Comparison of ENCODE assay signal across 13 cellular contexts in the genomic region with DNA sequence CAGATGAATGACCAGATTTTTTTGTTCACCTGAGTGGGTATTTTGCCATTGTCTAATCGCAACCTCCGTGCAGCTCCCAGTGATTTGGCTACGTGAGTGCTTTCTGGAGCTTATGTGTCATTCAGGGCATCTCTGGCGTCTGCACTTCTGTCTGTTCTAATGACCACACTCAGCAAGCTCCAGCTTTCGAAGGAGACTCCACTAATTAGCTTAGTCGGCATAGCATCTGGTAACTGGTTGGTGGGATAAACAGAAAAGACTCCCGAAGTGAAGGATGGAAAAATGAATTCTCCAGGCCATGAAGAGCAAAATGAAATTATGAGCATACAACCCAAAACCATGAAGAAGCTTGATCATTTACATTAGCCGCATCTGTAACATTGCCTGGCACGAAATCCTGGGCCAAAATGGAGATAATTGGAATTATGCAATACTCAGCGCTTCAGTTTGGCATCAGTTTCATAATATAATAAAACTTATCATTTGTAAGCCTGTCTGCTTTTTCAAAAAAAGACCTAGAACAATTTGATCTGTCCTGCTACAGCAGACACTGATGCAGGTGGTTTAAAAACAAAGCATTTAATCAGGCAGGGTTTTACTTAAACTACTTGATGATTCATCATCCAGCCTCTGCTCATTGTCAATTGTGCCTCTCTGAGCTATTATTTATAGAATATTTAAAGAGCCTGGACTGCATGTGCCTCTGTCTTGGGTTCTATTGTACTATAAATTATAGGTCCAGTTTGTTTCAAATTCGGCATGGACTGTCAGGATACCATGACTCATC.
A peak's percentile ranks its signal among the peaks of the same experiment; 100 is the strongest.
DNase-seq lines count a peak whose midpoint lies in the region; ATAC-seq and TF ChIP-seq lines count a peak whose summit lies in the region.
"Had no signal": no experiment of that assay in that cellular context is flagged by ENCODE, and none has a peak within 500 bp of the region (broad histone marks: within the 10 kb centered on the region; RNA-seq: fewer than 3 reads in every experiment).

No MANE protein-coding gene starts in this region.

- TF ChIP-seq CTCF in BE2C (IDR thresholded peaks at IDR 0.05; ENCODE audit: low read depth, low read length): no peak
- no peak for TF ChIP-seq CTCF in fibroblast of pulmonary artery (IDR thresholded peaks at IDR 0.05; ENCODE audit: low read length, missing control alignments)
- no peak for TF ChIP-seq CTCF in progenitor cell of endocrine pancreas (IDR thresholded peaks at IDR 0.05; ENCODE audit: unreplicated experiment)

- peaks cover 46% of the 10 kb centered on the region for H3K36me3 ChIP-seq in BE2C
- H3K36me3 ChIP-seq: left lung had no signal

- no peak for ATAC-seq in GM21423 (IDR thresholded peaks at IDR 0.05; ENCODE audit: unreplicated experiment)
- no peak for ATAC-seq in GM21723 (IDR thresholded peaks at IDR 0.05; ENCODE audit: unreplicated experiment)
- no peak for ATAC-seq in natural killer cell treated with Interleukin-12 subunit alpha and Interleukin-12 subunit beta and Interleukin-15 and Interleukin-18, amount 100 ng/mL, for 72 hours
- ATAC-seq: left lung had no signal

- no peaks in the 10 kb centered on the region for H3K9me3 Mint-ChIP-seq in progenitor cell of endocrine pancreas (ENCODE audit: low read depth)
- peaks cover 8% of the 10 kb centered on the region for H3K9me3 Mint-ChIP-seq in natural killer cell treated with Interleukin-12 subunit alpha and Interleukin-12 subunit beta and Interleukin-15 and Interleukin-18, amount 100 ng/mL, for 72 hours
- H3K9me3 Mint-ChIP-seq: activated naive CD8-positive, alpha-beta T cell treated with anti-CD3 and anti-CD28 coated beads for 36 hours had no signal

- H3K4me3 Mint-ChIP-seq in progenitor cell of endocrine pancreas (ENCODE audit: low read depth): no peak overlapping the region
- H3K4me3 Mint-ChIP-seq in natural killer cell treated with Interleukin-12 subunit alpha and Interleukin-12 subunit beta and Interleukin-15 and Interleukin-18, amount 100 ng/mL, for 72 hours: no peak overlapping the region
- H3K4me3 Mint-ChIP-seq: activated naive CD8-positive, alpha-beta T cell treated with anti-CD3 and anti-CD28 coated beads for 36 hours had no signal

- no peaks in the 10 kb centered on the region for H3K9me3 ChIP-seq in BE2C

- H3K4me1 Mint-ChIP-seq in progenitor cell of endocrine pancreas (ENCODE audit: low read depth): no peaks in the 10 kb centered on the region
- no peaks in the 10 kb centered on the region for H3K4me1 Mint-ChIP-seq in natural killer cell treated with Interleukin-12 subunit alpha and Interleukin-12 subunit beta and Interleukin-15 and Interleukin-18, amount 100 ng/mL, for 72 hours (ENCODE audit: low read depth in 2 of 2)
- H3K4me1 Mint-ChIP-seq: activated naive CD8-positive, alpha-beta T cell treated with anti-CD3 and anti-CD28 coated beads for 36 hours had no signal

- H3K4me1 ChIP-seq in BE2C: peaks cover 28% of the 10 kb centered on the region
- H3K4me1 ChIP-seq: left lung had no signal

- H3K27me3 Mint-ChIP-seq in progenitor cell of endocrine pancreas: no peaks in the 10 kb centered on the region
- no peaks in the 10 kb centered on the region for H3K27me3 Mint-ChIP-seq in natural killer cell treated with Interleukin-12 subunit alpha and Interleukin-12 subunit beta and Interleukin-15 and Interleukin-18, amount 100 ng/mL, for 72 hours
- H3K27me3 Mint-ChIP-seq: activated naive CD8-positive, alpha-beta T cell treated with anti-CD3 and anti-CD28 coated beads for 36 hours had no signal

- no peak overlapping the region for H3K27ac Mint-ChIP-seq in progenitor cell of endocrine pancreas
- no peak overlapping the region for H3K27ac Mint-ChIP-seq in natural killer cell treated with Interleukin-12 subunit alpha and Interleukin-12 subunit beta and Interleukin-15 and Interleukin-18, amount 100 ng/mL, for 72 hours
- H3K27ac Mint-ChIP-seq: activated naive CD8-positive, alpha-beta T cell treated with anti-CD3 and anti-CD28 coated beads for 36 hours had no signal

- H3K27me3 ChIP-seq in BE2C: no peaks in the 10 kb centered on the region
- H3K27me3 ChIP-seq: left lung had no signal

- no peaks in the 10 kb centered on the region for H3K36me3 Mint-ChIP-seq in progenitor cell of endocrine pancreas (ENCODE audit: insufficient read depth)
- no peaks in the 10 kb centered on the region for H3K36me3 Mint-ChIP-seq in natural killer cell treated with Interleukin-12 subunit alpha and Interleukin-12 subunit beta and Interleukin-15 and Interleukin-18, amount 100 ng/mL, for 72 hours
- H3K36me3 Mint-ChIP-seq: activated naive CD8-positive, alpha-beta T cell treated with anti-CD3 and anti-CD28 coated beads for 36 hours had no signal

- DNase-seq in BE2C (peak; percentile 86), NCI-H1436 (lab: John Stamatoyannopoulos, UW) (peak; percentile 63), NCI-H774 (lab: John Stamatoyannopoulos, UW) (peak; percentile 85), fibroblast of pulmonary artery (ENCODE audit: low read depth) (peak; percentile 20), progenitor cell of endocrine pancreas (ENCODE audit: low spot score, unreplicated experiment) (no peak)
- no peak for DNase-seq in natural killer cell treated with Interleukin-12 subunit alpha and Interleukin-12 subunit beta and Interleukin-15 and Interleukin-18, amount 100 ng/mL, for 72 hours (ENCODE audit: low spot score)
- DNase-seq: activated CD8-positive, alpha-beta memory T cell treated with anti-CD3 and anti-CD28 coated beads for 24 hours; activated naive CD8-positive, alpha-beta T cell treated with anti-CD3 and anti-CD28 coated beads for 36 hours; cortex of kidney; GF-D8; left lung had no signal

- H3K4me3 ChIP-seq in BE2C (ENCODE audit: low read depth, low read length) (peak overlapping the region; percentile 3; the same call in 1 of the 2 replicates), fibroblast of pulmonary artery (replicated peaks; ENCODE audit: low read depth, low read length) (no peak overlapping the region)
- H3K4me3 ChIP-seq: left lung had no signal

Comparison
In these comparisons a context has a peak if more than half of its experiments do, and no peak if none do; other contexts are left out.
1. DNase-seq: peak in BE2C (single experiment), NCI-H1436 (single experiment), NCI-H774 (single experiment) and fibroblast of pulmonary artery (single experiment); none in progenitor cell of endocrine pancreas (single experiment) and natural killer cell treated with Interleukin-12 subunit alpha and Interleukin-12 subunit beta and Interleukin-15 and Interleukin-18, amount 100 ng/mL, for 72 hours (single experiment).